24 cellular contexts compared by ENCODE assay signal in the genomic region with DNA sequence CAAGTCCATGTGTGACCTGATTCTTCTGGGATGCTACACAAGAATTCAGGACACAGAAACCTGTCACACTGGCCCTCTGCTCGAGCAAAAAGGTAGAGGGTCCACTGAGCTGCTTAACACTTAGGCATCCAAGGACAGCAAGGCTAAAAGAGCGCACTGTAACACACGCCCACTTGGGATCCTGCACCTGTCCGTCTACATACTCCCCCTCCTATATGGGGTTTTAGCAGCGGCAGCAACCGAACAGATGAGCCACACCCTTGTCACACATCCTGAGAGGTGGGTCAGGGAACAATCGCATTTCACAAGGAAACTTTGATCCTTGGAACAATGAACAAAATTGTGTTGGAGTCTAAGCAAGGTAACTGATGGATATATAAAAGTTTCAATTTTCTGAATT.
"Had no signal": no experiment of that assay in that cellular context is flagged by ENCODE, and none has a peak within 500 bp of the region (broad histone marks: within the 10 kb centered on the region; RNA-seq: fewer than 3 reads in every experiment).

No MANE protein-coding gene starts in this region.

- H3K4me3 Mint-ChIP-seq: activated CD4-positive, alpha-beta memory T cell treated with anti-CD3 and anti-CD28 coated beads, Interleukin-2, amount 10 ng/mL, durations not matched to agents 7 days and 5 days; activated CD4-positive, alpha-beta T cell treated with anti-CD3 and anti-CD28 coated beads for 36 hours; activated naive CD8-positive, alpha-beta T cell treated with anti-CD3 and anti-CD28 coated beads, Interleukin-2, amount 10 ng/mL, durations not matched to agents 7 days and 5 days; activated T-cell treated with anti-CD3 and anti-CD28 coated beads, Interleukin-2, amount 50 U/mL, for 72 hours; T-cell had no signal

- H3K36me3 Mint-ChIP-seq: activated naive CD8-positive, alpha-beta T cell treated with anti-CD3 and anti-CD28 coated beads, Interleukin-2, amount 10 ng/mL, durations not matched to agents 7 days and 5 days; T-cell had no signal

- DNase-seq: activated CD4-positive, alpha-beta memory T cell treated with anti-CD3 and anti-CD28 coated beads, Interleukin-2, amount 10 ng/mL, durations not matched to agents 7 days and 5 days; activated CD4-positive, alpha-beta T cell treated with anti-CD3 and anti-CD28 coated beads for 36 hours; activated CD4-positive, alpha-beta T cell treated with anti-CD3 and anti-CD28 coated beads, Interleukin-2, amount 50 U/mL, for 1 hour; activated CD4-positive, CD25-positive, alpha-beta regulatory T cell; activated naive CD4-positive, alpha-beta T cell treated with anti-CD3 and anti-CD28 coated beads, Interleukin-2, amount 50 U/mL, for 16 hours; activated naive CD8-positive, alpha-beta T cell treated with anti-CD3 and anti-CD28 coated beads, Interleukin-2, amount 10 ng/mL, durations not matched to agents 7 days and 5 days; activated T-cell treated with anti-CD3 and anti-CD28 coated beads for 4 hours; activated T-cell treated with anti-CD3 and anti-CD28 coated beads, Interleukin-2, amount 50 U/mL, for 72 hours; adrenal gland; anterior cingulate cortex; cerebellar nuclear complex; Karpas-422; NCI-H1048; NCI-H1694; NCI-H2029; NCI-H446; NCI-H524; NCI-H82; NK-92 treated with Interleukin-12 subunit alpha and Interleukin-12 subunit beta, amount 100 ng/mL, for 24 hours; Peyer's patch; SHP77 treated with DMSO at 0.1 percent for 48 hours; T-cell; T-helper 2 cell; T1000 had no signal

- H3K9me3 ChIP-seq: adrenal gland, Peyer's patch had no signal

- H3K4me1 ChIP-seq: adrenal gland, Peyer's patch had no signal

- ATAC-seq: activated CD4-positive, alpha-beta T cell treated with anti-CD3 and anti-CD28 coated beads for 36 hours; activated T-cell treated with anti-CD3 and anti-CD28 coated beads, Interleukin-2, amount 50 U/mL, for 72 hours; T-cell had no signal

- H3K27ac ChIP-seq: adrenal gland, Peyer's patch had no signal

- H3K9me3 Mint-ChIP-seq: activated CD4-positive, alpha-beta memory T cell treated with anti-CD3 and anti-CD28 coated beads, Interleukin-2, amount 10 ng/mL, durations not matched to agents 7 days and 5 days; activated naive CD8-positive, alpha-beta T cell treated with anti-CD3 and anti-CD28 coated beads, Interleukin-2, amount 10 ng/mL, durations not matched to agents 7 days and 5 days; activated T-cell treated with anti-CD3 and anti-CD28 coated beads, Interleukin-2, amount 50 U/mL, for 72 hours; T-cell had no signal

- H3K36me3 ChIP-seq: adrenal gland, Peyer's patch had no signal

- H3K27me3 ChIP-seq: adrenal gland had no signal

- H3K27ac Mint-ChIP-seq: activated CD4-positive, alpha-beta memory T cell treated with anti-CD3 and anti-CD28 coated beads, Interleukin-2, amount 10 ng/mL, durations not matched to agents 7 days and 5 days; activated CD4-positive, alpha-beta T cell treated with anti-CD3 and anti-CD28 coated beads for 36 hours; activated naive CD8-positive, alpha-beta T cell treated with anti-CD3 and anti-CD28 coated beads, Interleukin-2, amount 10 ng/mL, durations not matched to agents 7 days and 5 days; activated T-cell treated with anti-CD3 and anti-CD28 coated beads, Interleukin-2, amount 50 U/mL, for 72 hours; T-cell had no signal

- H3K4me3 ChIP-seq: adrenal gland, Peyer's patch had no signal

- H3K4me1 Mint-ChIP-seq: activated CD4-positive, alpha-beta memory T cell treated with anti-CD3 and anti-CD28 coated beads, Interleukin-2, amount 10 ng/mL, durations not matched to agents 7 days and 5 days; activated CD4-positive, alpha-beta T cell treated with anti-CD3 and anti-CD28 coated beads for 36 hours; activated naive CD8-positive, alpha-beta T cell treated with anti-CD3 and anti-CD28 coated beads, Interleukin-2, amount 10 ng/mL, durations not matched to agents 7 days and 5 days; T-cell had no signal
